1 cellular context compared by ENCODE assay signal in the genomic region with DNA sequence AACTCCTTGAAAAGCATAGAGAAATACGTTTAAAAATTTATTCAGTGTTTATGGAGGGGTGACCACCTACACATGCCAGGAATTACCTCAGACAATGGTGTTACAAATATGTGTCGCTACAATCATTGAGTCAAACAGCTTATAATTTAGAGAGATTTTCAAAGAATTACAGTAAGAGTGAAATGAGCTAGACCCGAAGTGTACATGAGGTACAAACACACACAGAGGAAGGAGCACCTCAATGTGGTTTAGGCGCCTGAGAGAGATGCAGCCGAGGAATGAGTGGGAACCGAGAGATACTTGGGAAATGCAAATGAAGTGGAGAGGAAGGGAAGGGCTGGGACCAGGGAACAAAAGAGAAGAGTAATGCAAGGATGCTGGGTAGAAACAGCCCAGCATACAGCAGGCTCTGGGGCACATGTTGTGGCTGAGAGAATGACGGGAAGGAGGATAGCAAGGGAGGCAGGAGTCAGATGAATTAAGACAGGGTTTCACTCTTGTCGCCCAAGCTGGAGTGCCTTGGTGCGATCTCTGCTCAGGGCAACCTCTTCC.
TF ChIP-seq lines count a peak whose summit lies in the region.

No MANE protein-coding gene starts in this region.

TF ChIP-seq in GM23338, 12 proteins besides CTCF, POLR2A, EP300 and RAD21:
- TF ChIP-seq ZNF331 (CRISPR knock-in tag; IDR thresholded peaks at IDR 0.05; ENCODE audit: low read depth) (no peak), JUNB (IDR thresholded peaks at IDR 0.05; ENCODE audit: unreplicated experiment) (no peak), ZNF114 (CRISPR knock-in tag; IDR thresholded peaks at IDR 0.05) (no peak), POLR2AphosphoS5 (IDR thresholded peaks at IDR 0.05; ENCODE audit: low read depth) (no peak), CREB1 (CRISPR knock-in tag; IDR thresholded peaks at IDR 0.05; ENCODE audit: low read depth) (no peak), STAT1 (IDR thresholded peaks at IDR 0.05; ENCODE audit: unreplicated experiment) (no peak), EZH2phosphoT487 (IDR thresholded peaks at IDR 0.05; ENCODE audit: unreplicated experiment) (no peak), EZH2 (IDR thresholded peaks at IDR 0.05; ENCODE audit: low read depth, unreplicated experiment) (no peak)
- TF ChIP-seq, protein P1, sequence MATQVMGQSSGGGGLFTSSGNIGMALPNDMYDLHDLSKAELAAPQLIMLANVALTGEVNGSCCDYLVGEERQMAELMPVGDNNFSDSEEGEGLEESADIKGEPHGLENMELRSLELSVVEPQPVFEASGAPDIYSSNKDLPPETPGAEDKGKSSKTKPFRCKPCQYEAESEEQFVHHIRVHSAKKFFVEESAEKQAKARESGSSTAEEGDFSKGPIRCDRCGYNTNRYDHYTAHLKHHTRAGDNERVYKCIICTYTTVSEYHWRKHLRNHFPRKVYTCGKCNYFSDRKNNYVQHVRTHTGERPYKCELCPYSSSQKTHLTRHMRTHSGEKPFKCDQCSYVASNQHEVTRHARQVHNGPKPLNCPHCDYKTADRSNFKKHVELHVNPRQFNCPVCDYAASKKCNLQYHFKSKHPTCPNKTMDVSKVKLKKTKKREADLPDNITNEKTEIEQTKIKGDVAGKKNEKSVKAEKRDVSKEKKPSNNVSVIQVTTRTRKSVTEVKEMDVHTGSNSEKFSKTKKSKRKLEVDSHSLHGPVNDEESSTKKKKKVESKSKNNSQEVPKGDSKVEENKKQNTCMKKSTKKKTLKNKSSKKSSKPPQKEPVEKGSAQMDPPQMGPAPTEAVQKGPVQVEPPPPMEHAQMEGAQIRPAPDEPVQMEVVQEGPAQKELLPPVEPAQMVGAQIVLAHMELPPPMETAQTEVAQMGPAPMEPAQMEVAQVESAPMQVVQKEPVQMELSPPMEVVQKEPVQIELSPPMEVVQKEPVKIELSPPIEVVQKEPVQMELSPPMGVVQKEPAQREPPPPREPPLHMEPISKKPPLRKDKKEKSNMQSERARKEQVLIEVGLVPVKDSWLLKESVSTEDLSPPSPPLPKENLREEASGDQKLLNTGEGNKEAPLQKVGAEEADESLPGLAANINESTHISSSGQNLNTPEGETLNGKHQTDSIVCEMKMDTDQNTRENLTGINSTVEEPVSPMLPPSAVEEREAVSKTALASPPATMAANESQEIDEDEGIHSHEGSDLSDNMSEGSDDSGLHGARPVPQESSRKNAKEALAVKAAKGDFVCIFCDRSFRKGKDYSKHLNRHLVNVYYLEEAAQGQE (IDR thresholded peaks at IDR 0.05; ENCODE audit: unreplicated experiment), result no peak
- TF ChIP-seq, protein P2, sequence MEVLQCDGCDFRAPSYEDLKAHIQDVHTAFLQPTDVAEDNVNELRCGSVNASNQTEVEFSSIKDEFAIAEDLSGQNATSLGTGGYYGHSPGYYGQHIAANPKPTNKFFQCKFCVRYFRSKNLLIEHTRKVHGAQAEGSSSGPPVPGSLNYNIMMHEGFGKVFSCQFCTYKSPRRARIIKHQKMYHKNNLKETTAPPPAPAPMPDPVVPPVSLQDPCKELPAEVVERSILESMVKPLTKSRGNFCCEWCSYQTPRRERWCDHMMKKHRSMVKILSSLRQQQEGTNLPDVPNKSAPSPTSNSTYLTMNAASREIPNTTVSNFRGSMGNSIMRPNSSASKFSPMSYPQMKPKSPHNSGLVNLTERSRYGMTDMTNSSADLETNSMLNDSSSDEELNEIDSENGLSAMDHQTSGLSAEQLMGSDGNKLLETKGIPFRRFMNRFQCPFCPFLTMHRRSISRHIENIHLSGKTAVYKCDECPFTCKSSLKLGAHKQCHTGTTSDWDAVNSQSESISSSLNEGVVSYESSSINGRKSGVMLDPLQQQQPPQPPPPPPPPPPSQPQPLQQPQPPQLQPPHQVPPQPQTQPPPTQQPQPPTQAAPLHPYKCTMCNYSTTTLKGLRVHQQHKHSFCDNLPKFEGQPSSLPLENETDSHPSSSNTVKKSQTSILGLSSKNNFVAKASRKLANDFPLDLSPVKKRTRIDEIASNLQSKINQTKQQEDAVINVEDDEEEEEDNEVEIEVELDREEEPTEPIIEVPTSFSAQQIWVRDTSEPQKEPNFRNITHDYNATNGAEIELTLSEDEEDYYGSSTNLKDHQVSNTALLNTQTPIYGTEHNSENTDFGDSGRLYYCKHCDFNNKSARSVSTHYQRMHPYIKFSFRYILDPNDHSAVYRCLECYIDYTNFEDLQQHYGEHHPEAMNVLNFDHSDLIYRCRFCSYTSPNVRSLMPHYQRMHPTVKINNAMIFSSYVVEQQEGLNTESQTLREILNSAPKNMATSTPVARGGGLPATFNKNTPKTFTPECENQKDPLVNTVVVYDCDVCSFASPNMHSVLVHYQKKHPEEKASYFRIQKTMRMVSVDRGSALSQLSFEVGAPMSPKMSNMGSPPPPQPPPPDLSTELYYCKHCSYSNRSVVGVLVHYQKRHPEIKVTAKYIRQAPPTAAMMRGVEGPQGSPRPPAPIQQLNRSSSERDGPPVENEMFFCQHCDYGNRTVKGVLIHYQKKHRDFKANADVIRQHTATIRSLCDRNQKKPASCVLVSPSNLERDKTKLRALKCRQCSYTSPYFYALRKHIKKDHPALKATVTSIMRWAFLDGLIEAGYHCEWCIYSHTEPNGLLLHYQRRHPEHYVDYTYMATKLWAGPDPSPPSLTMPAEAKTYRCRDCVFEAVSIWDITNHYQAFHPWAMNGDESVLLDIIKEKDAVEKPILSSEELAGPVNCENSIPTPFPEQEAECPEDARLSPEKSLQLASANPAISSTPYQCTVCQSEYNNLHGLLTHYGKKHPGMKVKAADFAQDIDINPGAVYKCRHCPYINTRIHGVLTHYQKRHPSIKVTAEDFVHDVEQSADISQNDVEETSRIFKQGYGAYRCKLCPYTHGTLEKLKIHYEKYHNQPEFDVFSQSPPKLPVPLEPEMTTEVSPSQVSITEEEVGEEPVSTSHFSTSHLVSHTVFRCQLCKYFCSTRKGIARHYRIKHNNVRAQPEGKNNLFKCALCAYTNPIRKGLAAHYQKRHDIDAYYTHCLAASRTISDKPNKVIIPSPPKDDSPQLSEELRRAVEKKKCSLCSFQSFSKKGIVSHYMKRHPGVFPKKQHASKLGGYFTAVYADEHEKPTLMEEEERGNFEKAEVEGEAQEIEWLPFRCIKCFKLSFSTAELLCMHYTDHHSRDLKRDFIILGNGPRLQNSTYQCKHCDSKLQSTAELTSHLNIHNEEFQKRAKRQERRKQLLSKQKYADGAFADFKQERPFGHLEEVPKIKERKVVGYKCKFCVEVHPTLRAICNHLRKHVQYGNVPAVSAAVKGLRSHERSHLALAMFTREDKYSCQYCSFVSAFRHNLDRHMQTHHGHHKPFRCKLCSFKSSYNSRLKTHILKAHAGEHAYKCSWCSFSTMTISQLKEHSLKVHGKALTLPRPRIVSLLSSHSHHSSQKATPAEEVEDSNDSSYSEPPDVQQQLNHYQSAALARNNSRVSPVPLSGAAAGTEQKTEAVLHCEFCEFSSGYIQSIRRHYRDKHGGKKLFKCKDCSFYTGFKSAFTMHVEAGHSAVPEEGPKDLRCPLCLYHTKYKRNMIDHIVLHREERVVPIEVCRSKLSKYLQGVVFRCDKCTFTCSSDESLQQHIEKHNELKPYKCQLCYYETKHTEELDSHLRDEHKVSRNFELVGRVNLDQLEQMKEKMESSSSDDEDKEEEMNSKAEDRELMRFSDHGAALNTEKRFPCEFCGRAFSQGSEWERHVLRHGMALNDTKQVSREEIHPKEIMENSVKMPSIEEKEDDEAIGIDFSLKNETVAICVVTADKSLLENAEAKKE (CRISPR knock-in tag; IDR thresholded peaks at IDR 0.05), result no peak
- TF ChIP-seq, protein P3, sequence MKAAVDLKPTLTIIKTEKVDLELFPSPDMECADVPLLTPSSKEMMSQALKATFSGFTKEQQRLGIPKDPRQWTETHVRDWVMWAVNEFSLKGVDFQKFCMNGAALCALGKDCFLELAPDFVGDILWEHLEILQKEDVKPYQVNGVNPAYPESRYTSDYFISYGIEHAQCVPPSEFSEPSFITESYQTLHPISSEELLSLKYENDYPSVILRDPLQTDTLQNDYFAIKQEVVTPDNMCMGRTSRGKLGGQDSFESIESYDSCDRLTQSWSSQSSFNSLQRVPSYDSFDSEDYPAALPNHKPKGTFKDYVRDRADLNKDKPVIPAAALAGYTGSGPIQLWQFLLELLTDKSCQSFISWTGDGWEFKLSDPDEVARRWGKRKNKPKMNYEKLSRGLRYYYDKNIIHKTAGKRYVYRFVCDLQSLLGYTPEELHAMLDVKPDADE (IDR thresholded peaks at IDR 0.05), result no peak
